In the genomic region with DNA sequence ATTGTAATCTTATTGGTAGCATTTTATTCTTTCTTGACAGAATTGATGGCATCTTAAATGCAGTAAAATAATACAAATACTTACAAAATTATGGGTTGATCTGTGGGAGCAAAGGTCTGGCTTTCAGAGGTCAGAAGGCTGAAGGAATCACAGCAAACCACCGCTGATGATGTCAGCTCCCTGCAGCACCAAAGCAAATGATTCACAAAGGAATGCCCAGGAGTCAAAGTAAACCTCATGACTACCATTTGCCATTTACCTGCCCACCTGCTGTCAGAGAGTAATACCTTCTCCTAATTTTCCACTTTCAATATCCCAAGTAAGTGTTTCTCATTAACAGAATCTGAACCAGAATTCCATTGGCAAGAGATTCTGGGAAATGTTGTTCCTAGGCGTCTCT, we compare ENCODE assay signal across 33 cellular contexts. TPM values are rescaled to one million over a fixed set of nuclear protein-coding genes. Genes with fewer than 3 reads are reported as not detected.
A peak's percentile ranks its signal among the peaks of the same experiment; 100 is the strongest.
DNase-seq lines count a peak whose midpoint lies in the region; ATAC-seq, FAIRE-seq and TF ChIP-seq lines count a peak whose summit lies in the region.
"Had no signal": no experiment of that assay in that cellular context is flagged by ENCODE, and none has a peak within 500 bp of the region (broad histone marks: within the 10 kb centered on the region; RNA-seq: fewer than 3 reads in every experiment).

No MANE protein-coding gene starts in this region.

- H3K36me3 ChIP-seq in H7 (replicated peaks; ENCODE audit: control insufficient read depth, insufficient read depth, low read length), result no peaks in the 10 kb centered on the region
- no peaks in the 10 kb centered on the region for H3K36me3 ChIP-seq in RWPE2 (ENCODE audit: low read depth)
- H3K36me3 ChIP-seq in MG63, result no peaks in the 10 kb centered on the region
- no peaks in the 10 kb centered on the region for H3K36me3 ChIP-seq in body of pancreas (replicated peaks in 1 of 2; ENCODE audit: insufficient read depth in 1 of 2, low read depth in 2 of 2)
- H3K36me3 ChIP-seq: adrenal gland, cardiac muscle cell, upper lobe of left lung had no signal

- FAIRE-seq in RCC 7860 (lab: Jason Lieb, UNC), result no peak
- FAIRE-seq: A204.1, GM12878 had no signal

- TF ChIP-seq POLR2A in body of pancreas (IDR thresholded peaks at IDR 0.05), result no peak

- peak; percentile 7 for DNase-seq in A172 (ENCODE audit: low spot score)
- DNase-seq in H7, result peak; percentile 11
- no peak for DNase-seq in RWPE2 (ENCODE audit: low spot score)
- DNase-seq in iPS-NIHi7 (ENCODE audit: extremely low spot score), result peak; percentile 34
- DNase-seq in MG63, result no peak
- no peak for DNase-seq in RCC 7860 (ENCODE audit: low spot score)
- DNase-seq in body of pancreas, result no peak
- DNase-seq: activated CD4-positive, alpha-beta T cell treated with anti-CD3 and anti-CD28 coated beads for 4 hours; activated CD8-positive, alpha-beta memory T cell treated with anti-CD3 and anti-CD28 coated beads for 24 hours; activated naive CD4-positive, alpha-beta T cell; activated T-cell treated with anti-CD3 and anti-CD28 coated beads, Interleukin-2, amount 50 U/mL, for 1 hour; adrenal gland; CD8-positive, alpha-beta memory T cell; DMS153; endodermal cell; GOT3; MM.1S; NCI-H1436; NCI-H2171 treated with DMSO at 0.1 percent for 48 hours; NCI-H69; nucleus accumbens; RPMI8226; SK-N-SH; stimulated activated CD4-positive, alpha-beta T cell treated with anti-CD3 and anti-CD28 coated beads, Interleukin-2, amount 100 ng/mL, for 24 hours; substantia nigra; T-helper 2 cell; upper lobe of left lung had no signal

- H3K4me3 ChIP-seq in H7 (ENCODE audit: insufficient read depth, low read depth, low read length) (no peak overlapping the region), RWPE2 (ENCODE audit: severe bottlenecking) (no peak overlapping the region), MG63 (no peak overlapping the region), body of pancreas (no peak overlapping the region)
- H3K4me3 ChIP-seq: adrenal gland, cardiac muscle cell, coronary artery, GM12878, smooth muscle cell, upper lobe of left lung had no signal

- ATAC-seq in RWPE2 (ENCODE audit: low read depth) (peak; percentile 90), HG02588 (IDR thresholded peaks at IDR 0.05; ENCODE audit: unreplicated experiment) (no peak), body of pancreas (no peak)
- ATAC-seq: GM12878 had no signal

- 70 to 84% methylated on average over 2 of the region's 2 CpGs for WGBS in body of pancreas, 2 donors

- intact Hi-C loops in body of pancreas (cut with DNase I), result no loop called here

- H3K4me1 ChIP-seq in RWPE2 (ENCODE audit: insufficient read depth, poor library complexity, severe bottlenecking), result no peaks in the 10 kb centered on the region
- no peaks in the 10 kb centered on the region for H3K4me1 ChIP-seq in body of pancreas
- H3K4me1 ChIP-seq: adrenal gland, upper lobe of left lung had no signal

- H3K27ac ChIP-seq in RWPE2 (ENCODE audit: poor library complexity, severe bottlenecking) (no peak overlapping the region), body of pancreas (no peak overlapping the region)
- H3K27ac ChIP-seq: adrenal gland, cardiac muscle cell, coronary artery, upper lobe of left lung had no signal

- no peaks in the 10 kb centered on the region for H3K9me3 ChIP-seq in RWPE2 (ENCODE audit: severe bottlenecking)
- H3K9me3 ChIP-seq in MG63, result no peaks in the 10 kb centered on the region
- H3K9me3 ChIP-seq in body of pancreas, result no peaks in the 10 kb centered on the region
- H3K9me3 ChIP-seq: adrenal gland, SK-N-SH, upper lobe of left lung had no signal

- no peaks in the 10 kb centered on the region for H3K27me3 ChIP-seq in H7 (ENCODE audit: control insufficient read depth, insufficient read depth, low read length)
- H3K27me3 ChIP-seq in RWPE2 (ENCODE audit: insufficient read depth, poor library complexity, severe bottlenecking), result no peaks in the 10 kb centered on the region
- H3K27me3 ChIP-seq in MG63, result no peaks in the 10 kb centered on the region
- H3K27me3 ChIP-seq in body of pancreas, result no peaks in the 10 kb centered on the region
- H3K27me3 ChIP-seq: adrenal gland, upper lobe of left lung had no signal

- TF ChIP-seq CTCF in RWPE2 (IDR thresholded peaks at IDR 0.05; ENCODE audit: poor library complexity, severe bottlenecking), result no peak
- TF ChIP-seq CTCF in body of pancreas (IDR thresholded peaks at IDR 0.05), result no peak

RNA-seq across cellular contexts. Expression of a gene that starts 46.1 kb away (rescaled TPM):
- total RNA-seq in A172 (2014; rRNA removed; shearing (Covaris generic)), result not detected in 2 replicates
- not detected in 2 replicates for total RNA-seq in H7 (2014; rRNA removed; shearing (Covaris generic))
- 1.3 TPM in 1 of 2 replicates, not detected in the other for total RNA-seq in MG63 (2014; rRNA removed; shearing (Covaris generic); ENCODE audit: low replicate concordance)
- 1 to 10 TPM; 4.9 to 5.7 TPM for total RNA-seq in body of pancreas
- total RNA-seq: cardiac muscle cell; CD8-positive, alpha-beta memory T cell; endodermal cell; GM12878; smooth muscle cell had no signal

Comparison
In these comparisons a context has a peak if more than half of its experiments do, and no peak if none do; other contexts are left out.
1. DNase-seq: peak in A172 (single experiment), H7 (single experiment) and iPS-NIHi7 (single experiment); none in RWPE2 (single experiment), MG63 (single experiment), RCC 7860 (single experiment) and body of pancreas (0 of 4).